Comparison of ENCODE assay signal across 10 cellular contexts in genomic region chr1:23673086-23673813, GRCh38. TPM values are rescaled to one million over a fixed set of nuclear protein-coding genes. Genes with fewer than 3 reads are reported as not detected.
DNase-seq lines count a peak whose midpoint lies in the region; ATAC-seq, FAIRE-seq and TF ChIP-seq lines count a peak whose summit lies in the region.
"Had no signal": no experiment of that assay in that cellular context is flagged by ENCODE, and none has a peak within 500 bp of the region (broad histone marks: within the 10 kb centered on the region; RNA-seq: fewer than 3 reads in every experiment).

No MANE protein-coding gene starts in this region.

- H3K4me3 ChIP-seq in GM12878 = no peak overlapping the region

- CTCF ChIA-PET in GM12878 (lab: Yijun Ruan, JAX) = interaction anchor here (1.2 to 1.7 kb wide), 3 partner anchors 11 to 21 kb away, joined by 3 to 7 read pairs (median 3); no protein-coding TSS in a partner anchor

- no peak for TF ChIP-seq RAD21 in GM12878 (IDR thresholded peaks at IDR 0.05; ENCODE audit: insufficient read depth, low read depth, low read length)

- H3K36me3 ChIP-seq in GM12878 (ENCODE audit: control insufficient read depth in 2 of 2, insufficient read depth in 2 of 2, low read length in 1 of 2) = no peaks in the 10 kb centered on the region

- no peak overlapping the region for H2AFZ ChIP-seq in GM12878 (ENCODE audit: control insufficient read depth, low read depth, low read length)

- WGBS in GM12878 (ENCODE audit: insufficient coverage, insufficient replicate concordance, low lambda C conversion rate, missing lambda C conversion rate) = 30% methylated on average over 6 of the region's 6 CpGs

- no TSS peak for BruUV-seq in GM12878 (replicated peaks; lab: Mats Ljungman, UMichigan)

- RAD21 ChIA-PET in GM12878 (lab: Charles Lee; ENCODE audit: unreplicated experiment) = no interaction called here

- intact Hi-C loops in GM12878 (cut with micrococcal nuclease; ENCODE audit: unreplicated experiment) = no loop called here
- intact Hi-C loops in sciatic nerve (cut with DNase I) = no loop called here

- in situ Hi-C loops in GM12878 (cut with MboI) = no loop called here

- DNase-seq in GM10266 (ENCODE audit: extremely low spot score) (peak; percentile 38), M059J (ENCODE audit: low read depth) (peak; percentile 81), GM12878 (ENCODE audit: low read depth, low spot score) (no peak), lung microvascular endothelial cell (ENCODE audit: low read depth in 2 of 2) (peak; percentile 55 to 57), medulla oblongata (ENCODE audit: extremely low spot score) (no peak), sciatic nerve (ENCODE audit: low spot score) (no peak)
- no peak for DNase-seq in activated T-cell treated with anti-CD3 and anti-CD28 coated beads, Interleukin-2, amount 50 U/mL, for 1 hour
- no peak for DNase-seq in effector CD4-positive, alpha-beta T cell

- no peak overlapping the region for H3K9ac ChIP-seq in GM12878 (ENCODE audit: control insufficient read depth, insufficient read depth, low read length)

- TF ChIP-seq EP300 in GM12878 (IDR thresholded peaks at IDR 0.05; ENCODE audit: borderline replicate concordance in 1 of 2, control insufficient read depth in 1 of 2, low read depth in 2 of 2, low read length in 2 of 2) = no peak

- no peaks in the 10 kb centered on the region for H3K9me3 ChIP-seq in GM12878 (replicated peaks; ENCODE audit: control insufficient read depth, insufficient read depth, low read length)

- no peak for TF ChIP-seq POLR2A in GM12878 (IDR thresholded peaks at IDR 0.05; ENCODE audit: low read depth, low read length)

- no peaks in the 10 kb centered on the region for H4K20me1 ChIP-seq in GM12878 (ENCODE audit: control insufficient read depth, insufficient read depth)

- FAIRE-seq in GM12878 (lab: Jason Lieb, UNC) = no peak

- H3K27me3 ChIP-seq in GM12878 (replicated peaks in 1 of 2; ENCODE audit: control insufficient read depth in 2 of 2, insufficient read depth in 2 of 2, low read length in 1 of 2) = no peaks in the 10 kb centered on the region; a peak in 2 of 4 replicates

- no peaks in the 10 kb centered on the region for H3K79me2 ChIP-seq in GM12878 (ENCODE audit: control insufficient read depth, insufficient read depth, low read length)

- POLR2A ChIA-PET in GM12878 (lab: Charles Lee) = interaction anchor here (0.5 kb wide), 1 partner anchor 227 kb away, joined by 4 read pairs; no protein-coding TSS in a partner anchor

- H3K4me1 ChIP-seq in GM12878 (ENCODE audit: control insufficient read depth, insufficient read depth, low read length) = no peaks in the 10 kb centered on the region

- no peak overlapping the region for H3K4me2 ChIP-seq in GM12878 (ENCODE audit: control insufficient read depth, insufficient read depth)

- SMC1A ChIA-PET in GM12878 (lab: Charles Lee; ENCODE audit: uncharacterized antibody, unreplicated experiment) = interaction anchor here (0.8 to 1.1 kb wide), 2 partner anchors 15 to 128 kb away, joined by 3 to 4 read pairs; no protein-coding TSS in a partner anchor

- TF ChIP-seq CTCF in GM10266 (IDR thresholded peaks at IDR 0.05; ENCODE audit: control insufficient read depth, insufficient read depth, low read depth, missing control alignments) (no peak), GM12878 (IDR thresholded peaks at IDR 0.05 in 2 of 3, conservative IDR thresholded peaks at IDR 0.05 in 1 of 3; ENCODE audit: control insufficient read depth in 2 of 3, extremely low read depth in 1 of 3, insufficient read depth in 1 of 3, low read depth in 3 of 3, low read length in 3 of 3) (no peak)

- no peak overlapping the region for H3K27ac ChIP-seq in GM12878 (ENCODE audit: control insufficient read depth, insufficient read depth)

- ATAC-seq in GM12878 = peak; percentile 48; the same call in 2 of the 3 replicates
- no peak for ATAC-seq in sciatic nerve
- ATAC-seq: effector memory CD8-positive, alpha-beta T cell; Panc1 had no signal

TF ChIP-seq in GM12878, 131 proteins besides CTCF, POLR2A, EP300 and RAD21 (continues in another document):
- TF ChIP-seq ATF2 (IDR thresholded peaks at IDR 0.05; ENCODE audit: low read length) = no peak
- TF ChIP-seq SMC3 (IDR thresholded peaks at IDR 0.05; ENCODE audit: borderline replicate concordance, low read length) = 0 out of 2 replicates have a peak, but pooled peaks have one; percentile 4
- no peak for TF ChIP-seq POU2F2 (IDR thresholded peaks at IDR 0.05; ENCODE audit: borderline replicate concordance, low read depth, low read length)
- TF ChIP-seq SMAD1 (IDR thresholded peaks at IDR 0.05; ENCODE audit: low read depth, partially characterized antibody) = no peak
- no peak for TF ChIP-seq ZNF274 (IDR thresholded peaks at IDR 0.05; ENCODE audit: insufficient read depth, insufficient read length)
- peak; percentile 95 for TF ChIP-seq REST (IDR thresholded peaks at IDR 0.05; ENCODE audit: low read depth, low read length)
- TF ChIP-seq ATF7 (IDR thresholded peaks at IDR 0.05; ENCODE audit: low read depth) = no peak
- no peak for TF ChIP-seq BACH1 (IDR thresholded peaks at IDR 0.05; ENCODE audit: borderline replicate concordance)
- no peak for TF ChIP-seq ZZZ3 (IDR thresholded peaks at IDR 0.05; ENCODE audit: control insufficient read depth, insufficient read length, low read depth)
- TF ChIP-seq EED (IDR thresholded peaks at IDR 0.05; ENCODE audit: low read depth) = no peak
- no peak for TF ChIP-seq SIN3A (IDR thresholded peaks at IDR 0.05; ENCODE audit: low read depth, low read length)
- no peak for TF ChIP-seq BHLHE40 (IDR thresholded peaks at IDR 0.05; ENCODE audit: borderline replicate concordance in 1 of 2, low read depth in 2 of 2, low read length in 1 of 2)

RNA-seq across cellular contexts. Expression of gene RPL11, which starts 18.4 kb away (rescaled TPM):
- total RNA-seq in M059J (2014; rRNA removed; shearing (Covaris generic)) = 897 and 1,213 TPM in 2 replicates
- total RNA-seq in GM12878 (2013; cell fraction: nucleolus; rRNA removed) = 191 and 232 TPM in 2 replicates
- total RNA-seq in GM12878 (2014; rRNA removed) (2,159 and 2,394 TPM in 2 replicates), GM12878 (2014; rRNA removed; fragmentation: Illumina TruSeq; extraction: Trizol) (3,824 and 3,837 TPM in 2 replicates), GM12878 (2021) (1,753 and 1,779 TPM in 2 replicates), lung microvascular endothelial cell (1,249 and 1,276 TPM in 2 replicates), sciatic nerve (1,008 TPM)
- polyA plus RNA-seq in GM12878 (2011; ENCODE audit: low read depth) = 9,950 TPM
- polyA plus RNA-seq in GM12878 (2011; rRNA removed) (2,789 and 3,603 TPM in 2 replicates), GM12878 (2014; fragmentation: Illumina TruSeq; extraction: Trizol) (4,611 and 5,379 TPM in 2 replicates), GM12878 (2014; fragmentation: Nextera tagmentation; extraction: Ambion mirVana) (1,000 to 10,000 TPM; 2,510 to 2,532 TPM), GM12878 (2014; rRNA removed) (3,466 and 3,676 TPM in 2 replicates), GM12878 (2016; fragmentation: Nextera tagmentation; extraction: Ambion mirVana) (1,000 to 10,000 TPM in 1 of 2 experiments, 100 to 1,000 TPM in 1; 968 to 1,082 TPM)
- 1,357 and 1,376 TPM in 2 replicates for polyA plus RNA-seq in GM12878 (2011; cell fraction: cytosol; rRNA removed)
- 510 and 599 TPM in 2 replicates for polyA plus RNA-seq in GM12878 (2011; cell fraction: nucleus; rRNA removed)
- 5,396 and 6,845 TPM in 2 replicates for polyA plus RNA-seq in GM12878 (2012)
- polyA minus RNA-seq in GM12878 (2011; rRNA and poly(A)+ RNA removed) = 658 and 753 TPM in 2 replicates
- 378 and 399 TPM in 2 replicates for polyA minus RNA-seq in GM12878 (2011; cell fraction: cytosol; rRNA and poly(A)+ RNA removed)
- polyA minus RNA-seq in GM12878 (2011; cell fraction: nucleus; rRNA and poly(A)+ RNA removed) = 128 and 191 TPM in 2 replicates

Comparison
In these comparisons a context has a peak if more than half of its experiments do, and no peak if none do; other contexts are left out.
1. DNase-seq: peak in GM10266 (single experiment), M059J (single experiment) and lung microvascular endothelial cell (2 of 2); none in GM12878 (single experiment), activated T-cell treated with anti-CD3 and anti-CD28 coated beads, Interleukin-2, amount 50 U/mL, for 1 hour (single experiment), effector CD4-positive, alpha-beta T cell (single experiment), medulla oblongata (single experiment) and sciatic nerve (single experiment).